Comparison of ENCODE assay signal across 1 cellular context in the genomic region with DNA sequence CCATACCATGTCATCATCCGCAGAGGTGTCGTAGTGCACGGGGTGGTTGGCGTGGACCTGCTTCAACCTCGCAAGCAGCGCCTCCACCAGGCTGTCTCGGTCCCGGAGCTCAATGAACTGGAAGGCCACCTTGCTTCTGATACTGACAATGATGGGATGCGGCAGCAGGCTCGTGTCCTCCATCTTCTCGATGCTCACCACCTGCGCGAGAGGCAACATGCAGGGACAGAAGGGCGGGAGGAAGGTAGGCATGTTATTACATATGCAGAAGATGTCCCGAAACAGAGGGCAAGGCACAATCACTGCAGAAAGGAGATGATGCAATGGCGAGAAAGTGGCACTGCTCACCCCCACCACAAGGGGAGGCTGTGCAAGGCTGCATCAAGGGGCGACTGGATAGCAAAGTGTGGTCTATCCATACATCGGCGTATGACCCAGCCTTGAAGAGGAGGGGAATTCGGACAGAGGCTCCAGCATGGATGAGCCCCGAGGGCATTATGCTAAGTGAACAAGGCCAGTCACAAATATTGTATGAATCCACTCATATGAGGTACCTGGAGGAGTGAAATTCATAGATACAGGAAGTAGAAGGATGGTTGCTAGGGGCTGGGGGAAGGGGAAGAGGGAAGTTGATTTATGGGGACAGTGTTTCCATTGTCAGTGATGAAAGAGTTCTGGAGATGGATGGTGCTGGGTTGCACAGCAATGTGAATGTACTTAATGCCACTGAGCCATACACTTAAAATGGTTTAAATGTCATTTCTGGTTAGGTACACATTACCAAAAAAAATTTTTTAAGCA.
A peak's percentile ranks its signal among the peaks of the same experiment; 100 is the strongest.
TF ChIP-seq lines count a peak whose summit lies in the region.

No MANE protein-coding gene starts in this region.

TF ChIP-seq in HepG2, 621 proteins besides CTCF, POLR2A, EP300 and RAD21 (continued from another document and continues in another):
- TF ChIP-seq, protein P1, sequence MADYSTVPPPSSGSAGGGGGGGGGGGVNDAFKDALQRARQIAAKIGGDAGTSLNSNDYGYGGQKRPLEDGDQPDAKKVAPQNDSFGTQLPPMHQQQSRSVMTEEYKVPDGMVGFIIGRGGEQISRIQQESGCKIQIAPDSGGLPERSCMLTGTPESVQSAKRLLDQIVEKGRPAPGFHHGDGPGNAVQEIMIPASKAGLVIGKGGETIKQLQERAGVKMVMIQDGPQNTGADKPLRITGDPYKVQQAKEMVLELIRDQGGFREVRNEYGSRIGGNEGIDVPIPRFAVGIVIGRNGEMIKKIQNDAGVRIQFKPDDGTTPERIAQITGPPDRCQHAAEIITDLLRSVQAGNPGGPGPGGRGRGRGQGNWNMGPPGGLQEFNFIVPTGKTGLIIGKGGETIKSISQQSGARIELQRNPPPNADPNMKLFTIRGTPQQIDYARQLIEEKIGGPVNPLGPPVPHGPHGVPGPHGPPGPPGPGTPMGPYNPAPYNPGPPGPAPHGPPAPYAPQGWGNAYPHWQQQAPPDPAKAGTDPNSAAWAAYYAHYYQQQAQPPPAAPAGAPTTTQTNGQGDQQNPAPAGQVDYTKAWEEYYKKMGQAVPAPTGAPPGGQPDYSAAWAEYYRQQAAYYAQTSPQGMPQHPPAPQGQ (CRISPR knock-in tag; IDR thresholded peaks at IDR 0.05; ENCODE audit: borderline replicate concordance), result no peak
- TF ChIP-seq KDM6A (CRISPR knock-in tag; IDR thresholded peaks at IDR 0.05; ENCODE audit: low read depth) (no peak), NAIF1 (CRISPR knock-in tag; IDR thresholded peaks at IDR 0.05; ENCODE audit: borderline replicate concordance) (no peak), MTF2 (CRISPR knock-in tag; IDR thresholded peaks at IDR 0.05; ENCODE audit: borderline replicate concordance) (no peak), NFYC (CRISPR knock-in tag; IDR thresholded peaks at IDR 0.05) (no peak), NFYB (CRISPR knock-in tag; IDR thresholded peaks at IDR 0.05) (no peak), SYNCRIP (IDR thresholded peaks at IDR 0.05; ENCODE audit: insufficient read depth, low read depth, low read length) (no peak), PTBP1 (IDR thresholded peaks at IDR 0.05; ENCODE audit: low read depth, low read length, poor library complexity, severe bottlenecking) (no peak), ZNF17 (CRISPR knock-in tag; IDR thresholded peaks at IDR 0.05) (no peak), ZNF747 (CRISPR knock-in tag; IDR thresholded peaks at IDR 0.05; ENCODE audit: borderline replicate concordance) (no peak), TCF7L2 (IDR thresholded peaks at IDR 0.05; ENCODE audit: low read depth, low read length) (no peak), ZEB1 (IDR thresholded peaks at IDR 0.05; ENCODE audit: insufficient replicate concordance, low read depth) (no peak), ZNF205 (CRISPR knock-in tag; IDR thresholded peaks at IDR 0.05) (no peak), SP140L (CRISPR knock-in tag; IDR thresholded peaks at IDR 0.05; ENCODE audit: borderline replicate concordance) (no peak), ZBTB7A (CRISPR knock-in tag; IDR thresholded peaks at IDR 0.05) (0 out of 2 replicates have a peak, but pooled peaks have one; percentile 49), TSC22D2 (CRISPR knock-in tag; IDR thresholded peaks at IDR 0.05; ENCODE audit: borderline replicate concordance) (peak; percentile 90; the same call in 1 of the 2 replicates), MAFF (IDR thresholded peaks at IDR 0.05; ENCODE audit: low read depth, low read length) (no peak), SRSF1 (optimal IDR thresholded peaks at IDR 0.05; ENCODE audit: low read depth, low read length) (no peak), RBAK (CRISPR knock-in tag; IDR thresholded peaks at IDR 0.05) (no peak), ARNTL (CRISPR knock-in tag; IDR thresholded peaks at IDR 0.05) (no peak), SAFB2 (CRISPR knock-in tag; IDR thresholded peaks at IDR 0.05; ENCODE audit: borderline replicate concordance, low read depth) (no peak), ZNF549 (CRISPR knock-in tag; IDR thresholded peaks at IDR 0.05) (no peak), FOXC1 (CRISPR knock-in tag; IDR thresholded peaks at IDR 0.05; ENCODE audit: borderline replicate concordance) (peak; percentile 65), ZNF773 (CRISPR knock-in tag; IDR thresholded peaks at IDR 0.05; ENCODE audit: borderline replicate concordance) (no peak), ZNF607 (CRISPR knock-in tag; IDR thresholded peaks at IDR 0.05; ENCODE audit: borderline replicate concordance) (no peak), ZNF614 (CRISPR knock-in tag; IDR thresholded peaks at IDR 0.05; ENCODE audit: borderline replicate concordance) (peak; percentile 39; the same call in 1 of the 2 replicates), ZNF12 (CRISPR knock-in tag; IDR thresholded peaks at IDR 0.05) (no peak; the same call in 1 of the 2 replicates), ZSCAN21 (CRISPR knock-in tag; IDR thresholded peaks at IDR 0.05; ENCODE audit: borderline replicate concordance) (no peak)
- TF ChIP-seq, protein P2, sequence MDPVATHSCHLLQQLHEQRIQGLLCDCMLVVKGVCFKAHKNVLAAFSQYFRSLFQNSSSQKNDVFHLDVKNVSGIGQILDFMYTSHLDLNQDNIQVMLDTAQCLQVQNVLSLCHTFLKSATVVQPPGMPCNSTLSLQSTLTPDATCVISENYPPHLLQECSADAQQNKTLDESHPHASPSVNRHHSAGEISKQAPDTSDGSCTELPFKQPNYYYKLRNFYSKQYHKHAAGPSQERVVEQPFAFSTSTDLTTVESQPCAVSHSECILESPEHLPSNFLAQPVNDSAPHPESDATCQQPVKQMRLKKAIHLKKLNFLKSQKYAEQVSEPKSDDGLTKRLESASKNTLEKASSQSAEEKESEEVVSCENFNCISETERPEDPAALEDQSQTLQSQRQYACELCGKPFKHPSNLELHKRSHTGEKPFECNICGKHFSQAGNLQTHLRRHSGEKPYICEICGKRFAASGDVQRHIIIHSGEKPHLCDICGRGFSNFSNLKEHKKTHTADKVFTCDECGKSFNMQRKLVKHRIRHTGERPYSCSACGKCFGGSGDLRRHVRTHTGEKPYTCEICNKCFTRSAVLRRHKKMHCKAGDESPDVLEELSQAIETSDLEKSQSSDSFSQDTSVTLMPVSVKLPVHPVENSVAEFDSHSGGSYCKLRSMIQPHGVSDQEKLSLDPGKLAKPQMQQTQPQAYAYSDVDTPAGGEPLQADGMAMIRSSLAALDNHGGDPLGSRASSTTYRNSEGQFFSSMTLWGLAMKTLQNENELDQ (CRISPR knock-in tag; IDR thresholded peaks at IDR 0.05; ENCODE audit: borderline replicate concordance), result peak; percentile 82; the same call in 1 of the 2 replicates
- TF ChIP-seq, protein P3, sequence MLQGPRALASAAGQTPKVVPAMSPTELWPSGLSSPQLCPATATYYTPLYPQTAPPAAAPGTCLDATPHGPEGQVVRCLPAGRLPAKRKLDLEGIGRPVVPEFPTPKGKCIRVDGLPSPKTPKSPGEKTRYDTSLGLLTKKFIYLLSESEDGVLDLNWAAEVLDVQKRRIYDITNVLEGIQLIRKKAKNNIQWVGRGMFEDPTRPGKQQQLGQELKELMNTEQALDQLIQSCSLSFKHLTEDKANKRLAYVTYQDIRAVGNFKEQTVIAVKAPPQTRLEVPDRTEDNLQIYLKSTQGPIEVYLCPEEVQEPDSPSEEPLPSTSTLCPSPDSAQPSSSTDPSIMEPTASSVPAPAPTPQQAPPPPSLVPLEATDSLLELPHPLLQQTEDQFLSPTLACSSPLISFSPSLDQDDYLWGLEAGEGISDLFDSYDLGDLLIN (CRISPR knock-in tag; IDR thresholded peaks at IDR 0.05; ENCODE audit: borderline replicate concordance), result no peak
- TF ChIP-seq, protein P4, sequence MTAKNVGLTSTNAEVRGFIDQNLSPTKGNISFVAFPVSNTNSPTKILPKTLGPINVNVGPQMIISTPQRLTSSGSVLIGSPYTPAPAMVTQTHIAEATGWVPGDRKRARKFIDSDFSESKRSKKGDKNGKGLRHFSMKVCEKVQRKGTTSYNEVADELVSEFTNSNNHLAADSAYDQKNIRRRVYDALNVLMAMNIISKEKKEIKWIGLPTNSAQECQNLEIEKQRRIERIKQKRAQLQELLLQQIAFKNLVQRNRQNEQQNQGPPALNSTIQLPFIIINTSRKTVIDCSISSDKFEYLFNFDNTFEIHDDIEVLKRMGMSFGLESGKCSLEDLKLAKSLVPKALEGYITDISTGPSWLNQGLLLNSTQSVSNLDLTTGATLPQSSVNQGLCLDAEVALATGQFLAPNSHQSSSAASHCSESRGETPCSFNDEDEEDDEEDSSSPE (CRISPR knock-in tag; IDR thresholded peaks at IDR 0.05), result no peak
- TF ChIP-seq, protein P5, sequence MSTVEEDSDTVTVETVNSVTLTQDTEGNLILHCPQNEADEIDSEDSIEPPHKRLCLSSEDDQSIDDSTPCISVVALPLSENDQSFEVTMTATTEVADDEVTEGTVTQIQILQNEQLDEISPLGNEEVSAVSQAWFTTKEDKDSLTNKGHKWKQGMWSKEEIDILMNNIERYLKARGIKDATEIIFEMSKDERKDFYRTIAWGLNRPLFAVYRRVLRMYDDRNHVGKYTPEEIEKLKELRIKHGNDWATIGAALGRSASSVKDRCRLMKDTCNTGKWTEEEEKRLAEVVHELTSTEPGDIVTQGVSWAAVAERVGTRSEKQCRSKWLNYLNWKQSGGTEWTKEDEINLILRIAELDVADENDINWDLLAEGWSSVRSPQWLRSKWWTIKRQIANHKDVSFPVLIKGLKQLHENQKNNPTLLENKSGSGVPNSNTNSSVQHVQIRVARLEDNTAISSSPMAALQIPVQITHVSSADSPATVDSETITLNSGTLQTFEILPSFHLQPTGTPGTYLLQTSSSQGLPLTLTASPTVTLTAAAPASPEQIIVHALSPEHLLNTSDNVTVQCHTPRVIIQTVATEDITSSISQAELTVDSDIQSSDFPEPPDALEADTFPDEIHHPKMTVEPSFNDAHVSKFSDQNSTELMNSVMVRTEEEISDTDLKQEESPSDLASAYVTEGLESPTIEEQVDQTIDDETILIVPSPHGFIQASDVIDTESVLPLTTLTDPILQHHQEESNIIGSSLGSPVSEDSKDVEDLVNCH (CRISPR knock-in tag; IDR thresholded peaks at IDR 0.05), result no peak
- TF ChIP-seq, protein P6, sequence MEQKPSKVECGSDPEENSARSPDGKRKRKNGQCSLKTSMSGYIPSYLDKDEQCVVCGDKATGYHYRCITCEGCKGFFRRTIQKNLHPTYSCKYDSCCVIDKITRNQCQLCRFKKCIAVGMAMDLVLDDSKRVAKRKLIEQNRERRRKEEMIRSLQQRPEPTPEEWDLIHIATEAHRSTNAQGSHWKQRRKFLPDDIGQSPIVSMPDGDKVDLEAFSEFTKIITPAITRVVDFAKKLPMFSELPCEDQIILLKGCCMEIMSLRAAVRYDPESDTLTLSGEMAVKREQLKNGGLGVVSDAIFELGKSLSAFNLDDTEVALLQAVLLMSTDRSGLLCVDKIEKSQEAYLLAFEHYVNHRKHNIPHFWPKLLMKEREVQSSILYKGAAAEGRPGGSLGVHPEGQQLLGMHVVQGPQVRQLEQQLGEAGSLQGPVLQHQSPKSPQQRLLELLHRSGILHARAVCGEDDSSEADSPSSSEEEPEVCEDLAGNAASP (CRISPR knock-in tag; IDR thresholded peaks at IDR 0.05; ENCODE audit: borderline replicate concordance), result peak; percentile 71; the same call in 1 of the 2 replicates
- TF ChIP-seq, protein P7, sequence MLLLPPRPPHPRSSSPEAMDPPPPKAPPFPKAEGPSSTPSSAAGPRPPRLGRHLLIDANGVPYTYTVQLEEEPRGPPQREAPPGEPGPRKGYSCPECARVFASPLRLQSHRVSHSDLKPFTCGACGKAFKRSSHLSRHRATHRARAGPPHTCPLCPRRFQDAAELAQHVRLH (CRISPR knock-in tag; IDR thresholded peaks at IDR 0.05; ENCODE audit: borderline replicate concordance, low read depth), result peak; percentile 69; the same call in 1 of the 2 replicates
- TF ChIP-seq, protein P8, sequence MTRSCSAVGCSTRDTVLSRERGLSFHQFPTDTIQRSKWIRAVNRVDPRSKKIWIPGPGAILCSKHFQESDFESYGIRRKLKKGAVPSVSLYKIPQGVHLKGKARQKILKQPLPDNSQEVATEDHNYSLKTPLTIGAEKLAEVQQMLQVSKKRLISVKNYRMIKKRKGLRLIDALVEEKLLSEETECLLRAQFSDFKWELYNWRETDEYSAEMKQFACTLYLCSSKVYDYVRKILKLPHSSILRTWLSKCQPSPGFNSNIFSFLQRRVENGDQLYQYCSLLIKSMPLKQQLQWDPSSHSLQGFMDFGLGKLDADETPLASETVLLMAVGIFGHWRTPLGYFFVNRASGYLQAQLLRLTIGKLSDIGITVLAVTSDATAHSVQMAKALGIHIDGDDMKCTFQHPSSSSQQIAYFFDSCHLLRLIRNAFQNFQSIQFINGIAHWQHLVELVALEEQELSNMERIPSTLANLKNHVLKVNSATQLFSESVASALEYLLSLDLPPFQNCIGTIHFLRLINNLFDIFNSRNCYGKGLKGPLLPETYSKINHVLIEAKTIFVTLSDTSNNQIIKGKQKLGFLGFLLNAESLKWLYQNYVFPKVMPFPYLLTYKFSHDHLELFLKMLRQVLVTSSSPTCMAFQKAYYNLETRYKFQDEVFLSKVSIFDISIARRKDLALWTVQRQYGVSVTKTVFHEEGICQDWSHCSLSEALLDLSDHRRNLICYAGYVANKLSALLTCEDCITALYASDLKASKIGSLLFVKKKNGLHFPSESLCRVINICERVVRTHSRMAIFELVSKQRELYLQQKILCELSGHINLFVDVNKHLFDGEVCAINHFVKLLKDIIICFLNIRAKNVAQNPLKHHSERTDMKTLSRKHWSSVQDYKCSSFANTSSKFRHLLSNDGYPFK (CRISPR knock-in tag; IDR thresholded peaks at IDR 0.05; ENCODE audit: borderline replicate concordance), result peak; percentile 21; the same call in 1 of the 2 replicates
- TF ChIP-seq, protein P9, sequence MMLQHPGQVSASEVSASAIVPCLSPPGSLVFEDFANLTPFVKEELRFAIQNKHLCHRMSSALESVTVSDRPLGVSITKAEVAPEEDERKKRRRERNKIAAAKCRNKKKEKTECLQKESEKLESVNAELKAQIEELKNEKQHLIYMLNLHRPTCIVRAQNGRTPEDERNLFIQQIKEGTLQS (CRISPR knock-in tag; IDR thresholded peaks at IDR 0.05), result peak; percentile 98
- TF ChIP-seq, protein P10, sequence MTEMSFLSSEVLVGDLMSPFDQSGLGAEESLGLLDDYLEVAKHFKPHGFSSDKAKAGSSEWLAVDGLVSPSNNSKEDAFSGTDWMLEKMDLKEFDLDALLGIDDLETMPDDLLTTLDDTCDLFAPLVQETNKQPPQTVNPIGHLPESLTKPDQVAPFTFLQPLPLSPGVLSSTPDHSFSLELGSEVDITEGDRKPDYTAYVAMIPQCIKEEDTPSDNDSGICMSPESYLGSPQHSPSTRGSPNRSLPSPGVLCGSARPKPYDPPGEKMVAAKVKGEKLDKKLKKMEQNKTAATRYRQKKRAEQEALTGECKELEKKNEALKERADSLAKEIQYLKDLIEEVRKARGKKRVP (CRISPR knock-in tag; IDR thresholded peaks at IDR 0.05), result peak; percentile 94 to 99
- TF ChIP-seq, protein P11, sequence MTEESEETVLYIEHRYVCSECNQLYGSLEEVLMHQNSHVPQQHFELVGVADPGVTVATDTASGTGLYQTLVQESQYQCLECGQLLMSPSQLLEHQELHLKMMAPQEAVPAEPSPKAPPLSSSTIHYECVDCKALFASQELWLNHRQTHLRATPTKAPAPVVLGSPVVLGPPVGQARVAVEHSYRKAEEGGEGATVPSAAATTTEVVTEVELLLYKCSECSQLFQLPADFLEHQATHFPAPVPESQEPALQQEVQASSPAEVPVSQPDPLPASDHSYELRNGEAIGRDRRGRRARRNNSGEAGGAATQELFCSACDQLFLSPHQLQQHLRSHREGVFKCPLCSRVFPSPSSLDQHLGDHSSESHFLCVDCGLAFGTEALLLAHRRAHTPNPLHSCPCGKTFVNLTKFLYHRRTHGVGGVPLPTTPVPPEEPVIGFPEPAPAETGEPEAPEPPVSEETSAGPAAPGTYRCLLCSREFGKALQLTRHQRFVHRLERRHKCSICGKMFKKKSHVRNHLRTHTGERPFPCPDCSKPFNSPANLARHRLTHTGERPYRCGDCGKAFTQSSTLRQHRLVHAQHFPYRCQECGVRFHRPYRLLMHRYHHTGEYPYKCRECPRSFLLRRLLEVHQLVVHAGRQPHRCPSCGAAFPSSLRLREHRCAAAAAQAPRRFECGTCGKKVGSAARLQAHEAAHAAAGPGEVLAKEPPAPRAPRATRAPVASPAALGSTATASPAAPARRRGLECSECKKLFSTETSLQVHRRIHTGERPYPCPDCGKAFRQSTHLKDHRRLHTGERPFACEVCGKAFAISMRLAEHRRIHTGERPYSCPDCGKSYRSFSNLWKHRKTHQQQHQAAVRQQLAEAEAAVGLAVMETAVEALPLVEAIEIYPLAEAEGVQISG (CRISPR knock-in tag; IDR thresholded peaks at IDR 0.05), result peak; percentile 83
